ENCODE assay signal across 25 cellular contexts in the genomic region with DNA sequence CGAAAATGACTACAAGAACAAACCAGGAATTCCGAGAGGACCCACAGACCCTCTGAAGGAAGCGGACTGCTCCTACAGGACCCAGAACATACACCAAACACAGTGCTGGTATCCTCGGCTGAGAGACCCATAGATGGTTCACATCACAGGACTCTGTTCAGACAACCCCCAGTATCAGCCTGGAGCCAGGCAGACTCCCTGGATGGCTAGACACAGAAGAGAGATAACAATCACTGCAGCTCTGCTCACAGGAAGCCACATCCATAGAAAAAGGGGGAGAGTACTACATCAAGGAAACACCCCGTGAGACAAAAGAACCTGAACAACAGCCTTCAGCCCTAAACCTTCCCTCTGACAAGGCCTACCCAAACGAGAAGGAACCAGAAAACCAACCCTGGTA.
"Had no signal": no experiment of that assay in that cellular context is flagged by ENCODE, and none has a peak within 500 bp of the region (broad histone marks: within the 10 kb centered on the region; RNA-seq: fewer than 3 reads in every experiment).

No MANE protein-coding gene starts in this region.

- H3K4me1 ChIP-seq: left lung, lower lobe of right lung, pancreas, prostate gland, suprapubic skin, tibial artery, uterus had no signal

- DNase-seq: kidney glomerular epithelial cell; left cardiac atrium; left lung; lower lobe of right lung; mammary epithelial cell; midbrain; mucosa of descending colon; naive thymus-derived CD4-positive, alpha-beta T cell; nucleus accumbens; pancreas; posterior cingulate gyrus; retina; right cardiac atrium; stimulated activated CD4-positive, alpha-beta T cell treated with anti-CD3 and anti-CD28 coated beads, Interleukin-12 subunit alpha, Interleukin-12 subunit beta, amount 100 ng/mL, for 4 hours; stimulated activated CD4-positive, alpha-beta T cell treated with anti-CD3 and anti-CD28 coated beads, Interleukin-15, amount 100 ng/mL, for 24 hours; stimulated activated CD4-positive, alpha-beta T cell treated with anti-CD3 and anti-CD28 coated beads, Interleukin-2, amount 100 ng/mL, for 24 hours; stimulated activated CD4-positive, alpha-beta T cell treated with anti-CD3 and anti-CD28 coated beads, Interleukin-4, amount 100 ng/mL, for 24 hours; stimulated activated naive CD4-positive, alpha-beta T cell; tibial artery; uterus had no signal

- H2AFZ ChIP-seq: hepatocyte had no signal

- H3K36me3 ChIP-seq: left lung, lower lobe of right lung, pancreas, prostate gland, suprapubic skin, thoracic aorta, tibial artery, uterus had no signal

- H3K27ac ChIP-seq: hepatocyte, left lung, lower lobe of right lung, pancreas, prostate gland, skin epidermis, suprapubic skin, thoracic aorta, tibial artery, uterus had no signal

- H3K4me3 ChIP-seq: hepatocyte, left lung, lower lobe of right lung, mucosa of descending colon, pancreas, prostate gland, skin epidermis, suprapubic skin, thoracic aorta, tibial artery, uterus had no signal

- H3K4me2 ChIP-seq: hepatocyte had no signal

- H3K27me3 ChIP-seq: hepatocyte, left lung, pancreas, suprapubic skin, tibial artery, uterus had no signal

- H3K79me2 ChIP-seq: hepatocyte had no signal

- H3K9me3 ChIP-seq: lower lobe of right lung, mucosa of descending colon, pancreas, prostate gland, thoracic aorta, uterus had no signal
